Comparison of ENCODE assay signal across 1 cellular context in genomic region chr9:136990233-136990911, GRCh38.
TF ChIP-seq lines count a peak whose summit lies in the region.

No MANE protein-coding gene starts in this region.

TF ChIP-seq in GM23338, 12 proteins besides CTCF, POLR2A, EP300 and RAD21:
- no peak for TF ChIP-seq ETS1 (IDR thresholded peaks at IDR 0.05)
- TF ChIP-seq REST (IDR thresholded peaks at IDR 0.05; ENCODE audit: unreplicated experiment), result no peak
- no peak for TF ChIP-seq EZH2 (IDR thresholded peaks at IDR 0.05; ENCODE audit: low read depth, unreplicated experiment)
- no peak for TF ChIP-seq STAT1 (IDR thresholded peaks at IDR 0.05; ENCODE audit: unreplicated experiment)
- no peak for TF ChIP-seq JUNB (IDR thresholded peaks at IDR 0.05; ENCODE audit: unreplicated experiment)
- TF ChIP-seq ZNF114 (CRISPR knock-in tag; IDR thresholded peaks at IDR 0.05), result no peak
- TF ChIP-seq ZNF462 (CRISPR knock-in tag; IDR thresholded peaks at IDR 0.05), result no peak
- TF ChIP-seq POLR2AphosphoS5 (IDR thresholded peaks at IDR 0.05; ENCODE audit: low read depth), result no peak
- TF ChIP-seq EZH2phosphoT487 (IDR thresholded peaks at IDR 0.05; ENCODE audit: unreplicated experiment), result no peak
- no peak for TF ChIP-seq CREB1 (CRISPR knock-in tag; IDR thresholded peaks at IDR 0.05; ENCODE audit: low read depth)
- no peak for TF ChIP-seq ZNF331 (CRISPR knock-in tag; IDR thresholded peaks at IDR 0.05; ENCODE audit: low read depth)
- TF ChIP-seq NANOG (IDR thresholded peaks at IDR 0.05; ENCODE audit: borderline replicate concordance), result no peak
